Comparison of ENCODE assay signal across 1 cellular context in the genomic region with DNA sequence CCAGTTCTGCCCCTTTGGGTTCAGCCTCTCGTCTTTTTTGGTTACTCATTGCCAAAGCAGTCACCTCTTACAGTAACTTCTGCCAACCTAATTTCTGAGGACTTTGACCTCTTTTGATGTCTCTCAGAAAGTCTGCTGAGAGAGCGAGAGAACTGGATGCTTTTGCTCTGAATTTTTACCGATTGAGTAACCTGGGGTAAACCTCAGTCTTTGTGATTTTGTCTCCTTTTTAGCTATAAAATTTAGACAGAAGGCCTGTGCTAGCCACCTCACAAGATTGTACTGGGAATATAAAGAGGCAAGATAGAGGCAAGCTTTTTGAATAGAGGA.
TF ChIP-seq lines count a peak whose summit lies in the region.

No MANE protein-coding gene starts in this region.

TF ChIP-seq in HepG2, 621 proteins besides CTCF, POLR2A, EP300 and RAD21 (continued from another document and continues in another):
- TF ChIP-seq, protein P1, sequence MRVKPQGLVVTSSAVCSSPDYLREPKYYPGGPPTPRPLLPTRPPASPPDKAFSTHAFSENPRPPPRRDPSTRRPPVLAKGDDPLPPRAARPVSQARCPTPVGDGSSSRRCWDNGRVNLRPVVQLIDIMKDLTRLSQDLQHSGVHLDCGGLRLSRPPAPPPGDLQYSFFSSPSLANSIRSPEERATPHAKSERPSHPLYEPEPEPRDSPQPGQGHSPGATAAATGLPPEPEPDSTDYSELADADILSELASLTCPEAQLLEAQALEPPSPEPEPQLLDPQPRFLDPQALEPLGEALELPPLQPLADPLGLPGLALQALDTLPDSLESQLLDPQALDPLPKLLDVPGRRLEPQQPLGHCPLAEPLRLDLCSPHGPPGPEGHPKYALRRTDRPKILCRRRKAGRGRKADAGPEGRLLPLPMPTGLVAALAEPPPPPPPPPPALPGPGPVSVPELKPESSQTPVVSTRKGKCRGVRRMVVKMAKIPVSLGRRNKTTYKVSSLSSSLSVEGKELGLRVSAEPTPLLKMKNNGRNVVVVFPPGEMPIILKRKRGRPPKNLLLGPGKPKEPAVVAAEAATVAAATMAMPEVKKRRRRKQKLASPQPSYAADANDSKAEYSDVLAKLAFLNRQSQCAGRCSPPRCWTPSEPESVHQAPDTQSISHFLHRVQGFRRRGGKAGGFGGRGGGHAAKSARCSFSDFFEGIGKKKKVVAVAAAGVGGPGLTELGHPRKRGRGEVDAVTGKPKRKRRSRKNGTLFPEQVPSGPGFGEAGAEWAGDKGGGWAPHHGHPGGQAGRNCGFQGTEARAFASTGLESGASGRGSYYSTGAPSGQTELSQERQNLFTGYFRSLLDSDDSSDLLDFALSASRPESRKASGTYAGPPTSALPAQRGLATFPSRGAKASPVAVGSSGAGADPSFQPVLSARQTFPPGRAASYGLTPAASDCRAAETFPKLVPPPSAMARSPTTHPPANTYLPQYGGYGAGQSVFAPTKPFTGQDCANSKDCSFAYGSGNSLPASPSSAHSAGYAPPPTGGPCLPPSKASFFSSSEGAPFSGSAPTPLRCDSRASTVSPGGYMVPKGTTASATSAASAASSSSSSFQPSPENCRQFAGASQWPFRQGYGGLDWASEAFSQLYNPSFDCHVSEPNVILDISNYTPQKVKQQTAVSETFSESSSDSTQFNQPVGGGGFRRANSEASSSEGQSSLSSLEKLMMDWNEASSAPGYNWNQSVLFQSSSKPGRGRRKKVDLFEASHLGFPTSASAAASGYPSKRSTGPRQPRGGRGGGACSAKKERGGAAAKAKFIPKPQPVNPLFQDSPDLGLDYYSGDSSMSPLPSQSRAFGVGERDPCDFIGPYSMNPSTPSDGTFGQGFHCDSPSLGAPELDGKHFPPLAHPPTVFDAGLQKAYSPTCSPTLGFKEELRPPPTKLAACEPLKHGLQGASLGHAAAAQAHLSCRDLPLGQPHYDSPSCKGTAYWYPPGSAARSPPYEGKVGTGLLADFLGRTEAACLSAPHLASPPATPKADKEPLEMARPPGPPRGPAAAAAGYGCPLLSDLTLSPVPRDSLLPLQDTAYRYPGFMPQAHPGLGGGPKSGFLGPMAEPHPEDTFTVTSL (CRISPR knock-in tag; IDR thresholded peaks at IDR 0.05; ENCODE audit: borderline replicate concordance), result peak; percentile 96; the same call in 1 of the 2 replicates
- TF ChIP-seq ZNF501 (CRISPR knock-in tag; IDR thresholded peaks at IDR 0.05) (no peak), SP5 (CRISPR knock-in tag; IDR thresholded peaks at IDR 0.05; ENCODE audit: borderline replicate concordance, low read depth) (peak; percentile 56; the same call in 1 of the 2 replicates), ZNF234 (CRISPR knock-in tag; conservative IDR thresholded peaks at IDR 0.05) (no peak), SNRNP70 (IDR thresholded peaks at IDR 0.05; ENCODE audit: low read depth, low read length) (no peak), HOXA9 (CRISPR knock-in tag; IDR thresholded peaks at IDR 0.05; ENCODE audit: borderline replicate concordance) (no peak), PRMT3 (CRISPR knock-in tag; IDR thresholded peaks at IDR 0.05; ENCODE audit: borderline replicate concordance, low read depth) (no peak), TBP (CRISPR knock-in tag; IDR thresholded peaks at IDR 0.05) (no peak), NRL (CRISPR knock-in tag; IDR thresholded peaks at IDR 0.05; ENCODE audit: borderline replicate concordance) (no peak), ZNF235 (CRISPR knock-in tag; IDR thresholded peaks at IDR 0.05; ENCODE audit: borderline replicate concordance) (no peak), ZNF20 (CRISPR knock-in tag; IDR thresholded peaks at IDR 0.05) (no peak), CENPX (CRISPR knock-in tag; IDR thresholded peaks at IDR 0.05) (no peak), ESRRA (CRISPR knock-in tag; IDR thresholded peaks at IDR 0.05; ENCODE audit: low read depth) (no peak), NCOA5 (CRISPR knock-in tag; IDR thresholded peaks at IDR 0.05) (no peak), ZSCAN30 (CRISPR knock-in tag; IDR thresholded peaks at IDR 0.05) (no peak), ZNF766 (CRISPR knock-in tag; IDR thresholded peaks at IDR 0.05; ENCODE audit: borderline replicate concordance) (no peak), NFATC3 (CRISPR knock-in tag; IDR thresholded peaks at IDR 0.05) (no peak), ZNF326 (CRISPR knock-in tag; IDR thresholded peaks at IDR 0.05; ENCODE audit: borderline replicate concordance) (no peak), SNAI1 (CRISPR knock-in tag; IDR thresholded peaks at IDR 0.05; ENCODE audit: borderline replicate concordance) (no peak), MBD4 (IDR thresholded peaks at IDR 0.05; ENCODE audit: borderline replicate concordance, low read length) (0 out of 2 replicates have a peak, but pooled peaks have one; percentile 59), FOXK2 (IDR thresholded peaks at IDR 0.05) (no peak)
- TF ChIP-seq, protein P2, sequence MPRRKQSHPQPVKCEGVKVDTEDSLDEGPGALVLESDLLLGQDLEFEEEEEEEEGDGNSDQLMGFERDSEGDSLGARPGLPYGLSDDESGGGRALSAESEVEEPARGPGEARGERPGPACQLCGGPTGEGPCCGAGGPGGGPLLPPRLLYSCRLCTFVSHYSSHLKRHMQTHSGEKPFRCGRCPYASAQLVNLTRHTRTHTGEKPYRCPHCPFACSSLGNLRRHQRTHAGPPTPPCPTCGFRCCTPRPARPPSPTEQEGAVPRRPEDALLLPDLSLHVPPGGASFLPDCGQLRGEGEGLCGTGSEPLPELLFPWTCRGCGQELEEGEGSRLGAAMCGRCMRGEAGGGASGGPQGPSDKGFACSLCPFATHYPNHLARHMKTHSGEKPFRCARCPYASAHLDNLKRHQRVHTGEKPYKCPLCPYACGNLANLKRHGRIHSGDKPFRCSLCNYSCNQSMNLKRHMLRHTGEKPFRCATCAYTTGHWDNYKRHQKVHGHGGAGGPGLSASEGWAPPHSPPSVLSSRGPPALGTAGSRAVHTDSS (CRISPR knock-in tag; conservative IDR thresholded peaks at IDR 0.05), result no peak
- TF ChIP-seq, protein P3, sequence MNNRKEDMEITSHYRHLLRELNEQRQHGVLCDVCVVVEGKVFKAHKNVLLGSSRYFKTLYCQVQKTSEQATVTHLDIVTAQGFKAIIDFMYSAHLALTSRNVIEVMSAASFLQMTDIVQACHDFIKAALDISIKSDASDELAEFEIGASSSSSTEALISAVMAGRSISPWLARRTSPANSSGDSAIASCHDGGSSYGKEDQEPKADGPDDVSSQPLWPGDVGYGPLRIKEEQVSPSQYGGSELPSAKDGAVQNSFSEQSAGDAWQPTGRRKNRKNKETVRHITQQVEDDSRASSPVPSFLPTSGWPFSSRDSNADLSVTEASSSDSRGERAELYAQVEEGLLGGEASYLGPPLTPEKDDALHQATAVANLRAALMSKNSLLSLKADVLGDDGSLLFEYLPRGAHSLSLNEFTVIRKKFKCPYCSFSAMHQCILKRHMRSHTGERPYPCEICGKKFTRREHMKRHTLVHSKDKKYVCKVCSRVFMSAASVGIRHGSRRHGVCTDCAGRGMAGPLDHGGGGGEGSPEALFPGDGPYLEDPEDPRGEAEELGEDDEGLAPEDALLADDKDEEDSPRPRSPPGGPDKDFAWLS (CRISPR knock-in tag; IDR thresholded peaks at IDR 0.05; ENCODE audit: borderline replicate concordance), result no peak
- TF ChIP-seq, protein P4, sequence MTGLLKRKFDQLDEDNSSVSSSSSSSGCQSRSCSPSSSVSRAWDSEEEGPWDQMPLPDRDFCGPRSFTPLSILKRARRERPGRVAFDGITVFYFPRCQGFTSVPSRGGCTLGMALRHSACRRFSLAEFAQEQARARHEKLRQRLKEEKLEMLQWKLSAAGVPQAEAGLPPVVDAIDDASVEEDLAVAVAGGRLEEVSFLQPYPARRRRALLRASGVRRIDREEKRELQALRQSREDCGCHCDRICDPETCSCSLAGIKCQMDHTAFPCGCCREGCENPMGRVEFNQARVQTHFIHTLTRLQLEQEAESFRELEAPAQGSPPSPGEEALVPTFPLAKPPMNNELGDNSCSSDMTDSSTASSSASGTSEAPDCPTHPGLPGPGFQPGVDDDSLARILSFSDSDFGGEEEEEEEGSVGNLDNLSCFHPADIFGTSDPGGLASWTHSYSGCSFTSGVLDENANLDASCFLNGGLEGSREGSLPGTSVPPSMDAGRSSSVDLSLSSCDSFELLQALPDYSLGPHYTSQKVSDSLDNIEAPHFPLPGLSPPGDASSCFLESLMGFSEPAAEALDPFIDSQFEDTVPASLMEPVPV (CRISPR knock-in tag; IDR thresholded peaks at IDR 0.05), result no peak
- TF ChIP-seq, protein P5, sequence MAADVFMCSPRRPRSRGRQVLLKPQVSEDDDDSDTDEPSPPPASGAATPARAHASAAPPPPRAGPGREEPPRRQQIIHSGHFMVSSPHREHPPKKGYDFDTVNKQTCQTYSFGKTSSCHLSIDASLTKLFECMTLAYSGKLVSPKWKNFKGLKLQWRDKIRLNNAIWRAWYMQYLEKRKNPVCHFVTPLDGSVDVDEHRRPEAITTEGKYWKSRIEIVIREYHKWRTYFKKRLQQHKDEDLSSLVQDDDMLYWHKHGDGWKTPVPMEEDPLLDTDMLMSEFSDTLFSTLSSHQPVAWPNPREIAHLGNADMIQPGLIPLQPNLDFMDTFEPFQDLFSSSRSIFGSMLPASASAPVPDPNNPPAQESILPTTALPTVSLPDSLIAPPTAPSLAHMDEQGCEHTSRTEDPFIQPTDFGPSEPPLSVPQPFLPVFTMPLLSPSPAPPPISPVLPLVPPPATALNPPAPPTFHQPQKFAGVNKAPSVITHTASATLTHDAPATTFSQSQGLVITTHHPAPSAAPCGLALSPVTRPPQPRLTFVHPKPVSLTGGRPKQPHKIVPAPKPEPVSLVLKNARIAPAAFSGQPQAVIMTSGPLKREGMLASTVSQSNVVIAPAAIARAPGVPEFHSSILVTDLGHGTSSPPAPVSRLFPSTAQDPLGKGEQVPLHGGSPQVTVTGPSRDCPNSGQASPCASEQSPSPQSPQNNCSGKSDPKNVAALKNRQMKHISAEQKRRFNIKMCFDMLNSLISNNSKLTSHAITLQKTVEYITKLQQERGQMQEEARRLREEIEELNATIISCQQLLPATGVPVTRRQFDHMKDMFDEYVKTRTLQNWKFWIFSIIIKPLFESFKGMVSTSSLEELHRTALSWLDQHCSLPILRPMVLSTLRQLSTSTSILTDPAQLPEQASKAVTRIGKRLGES (CRISPR knock-in tag; IDR thresholded peaks at IDR 0.05; ENCODE audit: borderline replicate concordance), result no peak
- TF ChIP-seq, protein P6, sequence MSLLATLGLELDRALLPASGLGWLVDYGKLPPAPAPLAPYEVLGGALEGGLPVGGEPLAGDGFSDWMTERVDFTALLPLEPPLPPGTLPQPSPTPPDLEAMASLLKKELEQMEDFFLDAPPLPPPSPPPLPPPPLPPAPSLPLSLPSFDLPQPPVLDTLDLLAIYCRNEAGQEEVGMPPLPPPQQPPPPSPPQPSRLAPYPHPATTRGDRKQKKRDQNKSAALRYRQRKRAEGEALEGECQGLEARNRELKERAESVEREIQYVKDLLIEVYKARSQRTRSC (CRISPR knock-in tag; IDR thresholded peaks at IDR 0.05; ENCODE audit: low read depth), result no peak
- TF ChIP-seq, protein P7, sequence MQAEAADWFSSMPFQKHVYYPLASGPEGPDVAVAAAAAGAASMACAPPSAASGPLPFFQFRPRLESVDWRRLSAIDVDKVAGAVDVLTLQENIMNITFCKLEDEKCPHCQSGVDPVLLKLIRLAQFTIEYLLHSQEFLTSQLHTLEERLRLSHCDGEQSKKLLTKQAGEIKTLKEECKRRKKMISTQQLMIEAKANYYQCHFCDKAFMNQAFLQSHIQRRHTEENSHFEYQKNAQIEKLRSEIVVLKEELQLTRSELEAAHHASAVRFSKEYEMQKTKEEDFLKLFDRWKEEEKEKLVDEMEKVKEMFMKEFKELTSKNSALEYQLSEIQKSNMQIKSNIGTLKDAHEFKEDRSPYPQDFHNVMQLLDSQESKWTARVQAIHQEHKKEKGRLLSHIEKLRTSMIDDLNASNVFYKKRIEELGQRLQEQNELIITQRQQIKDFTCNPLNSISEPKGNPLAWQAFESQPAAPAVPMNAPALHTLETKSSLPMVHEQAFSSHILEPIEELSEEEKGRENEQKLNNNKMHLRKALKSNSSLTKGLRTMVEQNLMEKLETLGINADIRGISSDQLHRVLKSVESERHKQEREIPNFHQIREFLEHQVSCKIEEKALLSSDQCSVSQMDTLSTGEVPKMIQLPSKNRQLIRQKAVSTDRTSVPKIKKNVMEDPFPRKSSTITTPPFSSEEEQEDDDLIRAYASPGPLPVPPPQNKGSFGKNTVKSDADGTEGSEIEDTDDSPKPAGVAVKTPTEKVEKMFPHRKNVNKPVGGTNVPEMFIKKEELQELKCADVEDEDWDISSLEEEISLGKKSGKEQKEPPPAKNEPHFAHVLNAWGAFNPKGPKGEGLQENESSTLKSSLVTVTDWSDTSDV (CRISPR knock-in tag; IDR thresholded peaks at IDR 0.05), result no peak
- TF ChIP-seq, protein P8, sequence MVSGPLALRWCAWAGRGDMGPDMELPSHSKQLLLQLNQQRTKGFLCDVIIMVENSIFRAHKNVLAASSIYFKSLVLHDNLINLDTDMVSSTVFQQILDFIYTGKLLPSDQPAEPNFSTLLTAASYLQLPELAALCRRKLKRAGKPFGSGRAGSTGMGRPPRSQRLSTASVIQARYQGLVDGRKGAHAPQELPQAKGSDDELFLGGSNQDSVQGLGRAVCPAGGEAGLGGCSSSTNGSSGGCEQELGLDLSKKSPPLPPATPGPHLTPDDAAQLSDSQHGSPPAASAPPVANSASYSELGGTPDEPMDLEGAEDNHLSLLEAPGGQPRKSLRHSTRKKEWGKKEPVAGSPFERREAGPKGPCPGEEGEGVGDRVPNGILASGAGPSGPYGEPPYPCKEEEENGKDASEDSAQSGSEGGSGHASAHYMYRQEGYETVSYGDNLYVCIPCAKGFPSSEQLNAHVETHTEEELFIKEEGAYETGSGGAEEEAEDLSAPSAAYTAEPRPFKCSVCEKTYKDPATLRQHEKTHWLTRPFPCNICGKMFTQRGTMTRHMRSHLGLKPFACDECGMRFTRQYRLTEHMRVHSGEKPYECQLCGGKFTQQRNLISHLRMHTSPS (CRISPR knock-in tag; IDR thresholded peaks at IDR 0.05; ENCODE audit: low read depth), result peak; percentile 56; the same call in 1 of the 2 replicates
- TF ChIP-seq, protein P9, sequence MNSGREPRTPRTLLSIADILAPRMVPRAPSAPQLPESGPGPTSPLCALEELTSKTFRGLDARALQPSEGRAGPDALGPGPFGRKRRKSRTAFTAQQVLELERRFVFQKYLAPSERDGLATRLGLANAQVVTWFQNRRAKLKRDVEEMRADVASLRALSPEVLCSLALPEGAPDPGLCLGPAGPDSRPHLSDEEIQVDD (CRISPR knock-in tag; IDR thresholded peaks at IDR 0.05; ENCODE audit: borderline replicate concordance), result no peak
- TF ChIP-seq, protein P10, sequence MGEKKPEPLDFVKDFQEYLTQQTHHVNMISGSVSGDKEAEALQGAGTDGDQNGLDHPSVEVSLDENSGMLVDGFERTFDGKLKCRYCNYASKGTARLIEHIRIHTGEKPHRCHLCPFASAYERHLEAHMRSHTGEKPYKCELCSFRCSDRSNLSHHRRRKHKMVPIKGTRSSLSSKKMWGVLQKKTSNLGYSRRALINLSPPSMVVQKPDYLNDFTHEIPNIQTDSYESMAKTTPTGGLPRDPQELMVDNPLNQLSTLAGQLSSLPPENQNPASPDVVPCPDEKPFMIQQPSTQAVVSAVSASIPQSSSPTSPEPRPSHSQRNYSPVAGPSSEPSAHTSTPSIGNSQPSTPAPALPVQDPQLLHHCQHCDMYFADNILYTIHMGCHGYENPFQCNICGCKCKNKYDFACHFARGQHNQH (CRISPR knock-in tag; IDR thresholded peaks at IDR 0.05), result peak; percentile 84
- TF ChIP-seq, protein P11, sequence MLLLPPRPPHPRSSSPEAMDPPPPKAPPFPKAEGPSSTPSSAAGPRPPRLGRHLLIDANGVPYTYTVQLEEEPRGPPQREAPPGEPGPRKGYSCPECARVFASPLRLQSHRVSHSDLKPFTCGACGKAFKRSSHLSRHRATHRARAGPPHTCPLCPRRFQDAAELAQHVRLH (CRISPR knock-in tag; IDR thresholded peaks at IDR 0.05; ENCODE audit: borderline replicate concordance, low read depth), result no peak
- TF ChIP-seq, protein P12, sequence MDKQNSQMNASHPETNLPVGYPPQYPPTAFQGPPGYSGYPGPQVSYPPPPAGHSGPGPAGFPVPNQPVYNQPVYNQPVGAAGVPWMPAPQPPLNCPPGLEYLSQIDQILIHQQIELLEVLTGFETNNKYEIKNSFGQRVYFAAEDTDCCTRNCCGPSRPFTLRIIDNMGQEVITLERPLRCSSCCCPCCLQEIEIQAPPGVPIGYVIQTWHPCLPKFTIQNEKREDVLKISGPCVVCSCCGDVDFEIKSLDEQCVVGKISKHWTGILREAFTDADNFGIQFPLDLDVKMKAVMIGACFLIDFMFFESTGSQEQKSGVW (CRISPR knock-in tag; IDR thresholded peaks at IDR 0.05; ENCODE audit: borderline replicate concordance), result no peak
